8 cellular contexts compared by ENCODE assay signal in genomic region chr6:2858678-2859324, GRCh38. TPM values are rescaled to one million over a fixed set of nuclear protein-coding genes. Genes with fewer than 3 reads are reported as not detected.
DNase-seq lines count a peak whose midpoint lies in the region; ATAC-seq and TF ChIP-seq lines count a peak whose summit lies in the region.

No MANE protein-coding gene starts in this region.

- no peak for TF ChIP-seq CTCF in GM13977 (IDR thresholded peaks at IDR 0.05; ENCODE audit: extremely low read depth, insufficient read depth, missing control alignments)
- TF ChIP-seq CTCF in chondrocyte (IDR thresholded peaks at IDR 0.05): no peak

- H3K4me1 Mint-ChIP-seq in T-helper 17 cell: peaks cover 80% of the 10 kb centered on the region
- peaks cover 36% of the 10 kb centered on the region for H3K4me1 Mint-ChIP-seq in chondrocyte (ENCODE audit: low read depth)

- H3K36me3 Mint-ChIP-seq in T-helper 17 cell (ENCODE audit: low read depth) (no peaks in the 10 kb centered on the region), chondrocyte (ENCODE audit: low read depth) (no peaks in the 10 kb centered on the region)

- intact Hi-C loops in sciatic nerve (cut with DNase I): no loop called here

- DNase-seq in GM13977 (ENCODE audit: low spot score) (peak; percentile 33), T-helper 17 cell (peak; percentile 38 to 55 (median 50)), sciatic nerve (ENCODE audit: low spot score) (no peak), kidney tubule cell (ENCODE audit: low spot score) (no peak), kidney glomerular epithelial cell (lab: John Stamatoyannopoulos, UW) (no peak), chondrocyte (ENCODE audit: low spot score) (no peak)
- peak; percentile 66 for DNase-seq in effector CD4-positive, alpha-beta T cell

- peak; percentile 84 for ATAC-seq in T-helper 17 cell
- peak; percentile 9 for ATAC-seq in sciatic nerve
- ATAC-seq in HG03457 (IDR thresholded peaks at IDR 0.05; ENCODE audit: unreplicated experiment): no peak

- no peaks in the 10 kb centered on the region for H3K9me3 ChIP-seq in T-helper 17 cell (ENCODE audit: control insufficient read depth, low read length, poor library complexity, severe bottlenecking)

- H3K27me3 Mint-ChIP-seq in T-helper 17 cell (no peaks in the 10 kb centered on the region), chondrocyte (ENCODE audit: low read depth) (no peaks in the 10 kb centered on the region)

- no peaks in the 10 kb centered on the region for H3K9me3 Mint-ChIP-seq in chondrocyte (ENCODE audit: low read depth)

- H3K4me3 Mint-ChIP-seq in T-helper 17 cell (peak overlapping the region; percentile 88), chondrocyte (ENCODE audit: unreplicated experiment) (no peak overlapping the region)

- H3K27ac Mint-ChIP-seq in T-helper 17 cell (peak overlapping the region; percentile 98), chondrocyte (ENCODE audit: unreplicated experiment) (no peak overlapping the region)

- in situ Hi-C loops in GM13977 (cut with MboI; ENCODE audit: low pct_unique_long_range_greater_than_20kb, low sequenced_read_pairs, unreplicated experiment): loop anchor here (5.0 kb wide), 1 partner anchor 48 kb away; no protein-coding TSS in a partner anchor

RNA-seq across cellular contexts. Expression of gene SERPINB1, which starts 17.1 kb away (rescaled TPM):
- 10 to 100 TPM; 39.2 to 44.4 TPM for total RNA-seq in T-helper 17 cell
- 46.1 TPM for total RNA-seq in sciatic nerve
- 9.0 to 9.3 TPM (median 9.1 TPM) in 3 replicates for total RNA-seq in chondrocyte

RNA-seq across cellular contexts. Expression of gene SERPINB9, which starts 44.3 kb away (rescaled TPM):
- total RNA-seq in T-helper 17 cell: 10 to 100 TPM; 32.9 to 37.7 TPM
- total RNA-seq in sciatic nerve: 34.1 TPM
- 0.31 to 0.67 TPM (median 0.62 TPM) in 3 replicates for total RNA-seq in chondrocyte

Comparison
In these comparisons a context has a peak if more than half of its experiments do, and no peak if none do; other contexts are left out.
1. DNase-seq: peak in GM13977 (single experiment), T-helper 17 cell (3 of 3) and effector CD4-positive, alpha-beta T cell (single experiment); none in sciatic nerve (single experiment), kidney tubule cell (single experiment), kidney glomerular epithelial cell (single experiment) and chondrocyte (single experiment).
2. RNA of gene SERPINB9, which starts 44.3 kb away (total RNA-seq): 32.9 to 37.7 TPM in T-helper 17 cell and 34.1 TPM in sciatic nerve (single experiment); 0.31 to 0.67 TPM in chondrocyte; every median in the first group is over 10 times any median in the second.